In the genomic region with DNA sequence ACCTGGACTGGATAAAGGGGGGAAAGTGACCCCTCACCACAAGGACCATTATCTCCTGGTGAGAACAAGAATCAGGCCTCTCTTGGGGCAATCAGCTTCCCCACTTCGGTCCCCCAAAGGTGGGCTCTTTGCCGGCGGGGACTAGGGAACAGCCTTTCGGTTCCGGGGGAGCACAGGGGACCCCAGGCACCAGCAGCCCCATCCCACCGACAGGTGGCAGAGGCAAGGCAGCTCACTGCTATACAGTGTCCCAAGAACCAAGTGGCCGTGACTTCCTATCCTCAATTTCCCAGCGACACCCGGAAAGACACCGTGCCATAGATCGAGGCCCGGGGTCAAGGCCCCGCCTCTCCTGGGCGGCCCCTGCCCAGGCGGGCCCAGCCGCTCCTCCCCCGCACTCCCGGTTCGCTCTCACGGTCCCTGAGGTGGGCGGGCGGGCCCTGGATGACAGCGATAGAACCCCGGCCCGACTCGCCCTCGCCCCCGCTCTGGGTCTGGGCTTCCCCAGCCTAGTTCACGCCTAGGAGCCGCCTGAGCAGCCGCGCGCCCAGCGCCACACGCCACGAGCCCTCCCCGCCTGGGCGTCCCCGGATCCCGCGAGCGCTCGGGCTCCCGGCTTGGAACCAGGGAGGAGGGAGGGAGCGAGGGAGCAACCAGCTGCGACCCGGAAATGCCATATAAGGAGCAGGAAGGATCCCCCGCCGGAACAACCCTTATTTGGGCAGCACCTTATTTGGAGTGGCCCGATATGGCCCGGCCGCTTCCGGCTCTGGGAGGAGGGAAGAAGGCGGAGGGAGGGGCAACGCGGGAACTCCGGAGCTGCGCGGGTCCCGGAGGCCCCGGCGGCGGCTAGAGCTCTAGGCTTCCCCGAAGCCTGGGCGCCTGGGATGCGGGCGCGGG, we compare ENCODE assay signal across 8 cellular contexts. TPM values are rescaled to one million over a fixed set of nuclear protein-coding genes. Genes with fewer than 3 reads are reported as not detected.
DNase-seq lines count a peak whose midpoint lies in the region; ATAC-seq lines count a peak whose summit lies in the region.

No MANE protein-coding gene starts in this region.

- H3K27ac ChIP-seq in epithelial cell of prostate = peak overlapping the region; percentile 96

- DNase-seq in DMS53 (lab: John Stamatoyannopoulos, UW) (peak; percentile 100), OCI-M2 (lab: John Stamatoyannopoulos, UW; ENCODE audit: unreplicated experiment) (peak; percentile 84), epithelial cell of prostate (ENCODE audit: low read depth, low spot score) (peak; percentile 95), mucosa of gallbladder (ENCODE audit: low spot score) (peak; percentile 98)
- peak; percentile 98 for DNase-seq in Jurkat, Clone E6-1 (ENCODE audit: low read depth, low spot score)
- peak; percentile 98 for DNase-seq in activated T-cell treated with anti-CD3 and anti-CD28 coated beads, Interleukin-2, amount 50 U/mL, for 1 hour
- peak; percentile 89 for DNase-seq in stimulated activated CD8-positive, alpha-beta memory T cell treated with anti-CD3 and anti-CD28 coated beads, Interleukin-4, amount 100 ng/mL, for 24 hours (ENCODE audit: low read depth)

- H3K4me3 ChIP-seq in Jurkat, Clone E6-1 (ENCODE audit: low read length) = peak overlapping the region; percentile 78

- ATAC-seq in GM21717 (IDR thresholded peaks at IDR 0.05; ENCODE audit: unreplicated experiment) = peak; percentile 71

RNA-seq across cellular contexts. Expression of gene EGR1, which starts 0.6 kb away (rescaled TPM):
- polyA plus RNA-seq in Jurkat, Clone E6-1 (2012; ENCODE audit: insufficient read depth, insufficient read length) = 20.0 TPM
- total RNA-seq in mucosa of gallbladder = 98.5 TPM

RNA-seq across cellular contexts. Expression of gene REEP2, which starts 25.8 kb away (rescaled TPM):
- polyA plus RNA-seq in Jurkat, Clone E6-1 (2012; ENCODE audit: insufficient read depth, insufficient read length) = 26.5 TPM
- total RNA-seq in mucosa of gallbladder = 7.6 TPM

Comparison
In these comparisons a context has a peak if more than half of its experiments do, and no peak if none do; other contexts are left out.
1. Peak in every context shown above with its lines: DNase-seq, ATAC-seq, H3K4me3 ChIP-seq and H3K27ac ChIP-seq.